ENCODE assay signal across 1 cellular context in genomic region chr15:64456634-64457108, GRCh38.
TF ChIP-seq lines count a peak whose summit lies in the region.

No MANE protein-coding gene starts in this region.

TF ChIP-seq in WTC11, 78 proteins besides CTCF, POLR2A, EP300 and RAD21 (continued from another document):
- no peak for TF ChIP-seq STAT6 (CRISPR knock-in tag; conservative IDR thresholded peaks at IDR 0.05; ENCODE audit: low read depth)
- no peak for TF ChIP-seq USF2 (CRISPR knock-in tag; IDR thresholded peaks at IDR 0.05)
- no peak for TF ChIP-seq FOXP1 (CRISPR knock-in tag; IDR thresholded peaks at IDR 0.05; ENCODE audit: borderline replicate concordance)
- no peak for TF ChIP-seq ZNF219 (CRISPR knock-in tag; IDR thresholded peaks at IDR 0.05; ENCODE audit: borderline replicate concordance)
- TF ChIP-seq NFATC4 (CRISPR knock-in tag; IDR thresholded peaks at IDR 0.05): no peak
- TF ChIP-seq IRF1 (CRISPR knock-in tag; IDR thresholded peaks at IDR 0.05): no peak
- TF ChIP-seq PRRX2 (CRISPR knock-in tag; IDR thresholded peaks at IDR 0.05): no peak
- TF ChIP-seq ESRRA (CRISPR knock-in tag; IDR thresholded peaks at IDR 0.05; ENCODE audit: borderline replicate concordance): no peak
- TF ChIP-seq NFE2L1 (CRISPR knock-in tag; IDR thresholded peaks at IDR 0.05): no peak
- TF ChIP-seq ZNF512 (CRISPR knock-in tag; IDR thresholded peaks at IDR 0.05; ENCODE audit: borderline replicate concordance): no peak
- no peak for TF ChIP-seq GRHL2 (CRISPR knock-in tag; IDR thresholded peaks at IDR 0.05; ENCODE audit: insufficient replicate concordance, severe bottlenecking)
- TF ChIP-seq ZNF425 (CRISPR knock-in tag; conservative IDR thresholded peaks at IDR 0.05): no peak
- no peak for TF ChIP-seq TCF7 (CRISPR knock-in tag; IDR thresholded peaks at IDR 0.05; ENCODE audit: low read depth)
- no peak for TF ChIP-seq SMAD3 (CRISPR knock-in tag; IDR thresholded peaks at IDR 0.05; ENCODE audit: borderline replicate concordance)
- no peak for TF ChIP-seq RORB (CRISPR knock-in tag; IDR thresholded peaks at IDR 0.05)
- TF ChIP-seq ZNF416 (CRISPR knock-in tag; IDR thresholded peaks at IDR 0.05): no peak
